In the genomic region with DNA sequence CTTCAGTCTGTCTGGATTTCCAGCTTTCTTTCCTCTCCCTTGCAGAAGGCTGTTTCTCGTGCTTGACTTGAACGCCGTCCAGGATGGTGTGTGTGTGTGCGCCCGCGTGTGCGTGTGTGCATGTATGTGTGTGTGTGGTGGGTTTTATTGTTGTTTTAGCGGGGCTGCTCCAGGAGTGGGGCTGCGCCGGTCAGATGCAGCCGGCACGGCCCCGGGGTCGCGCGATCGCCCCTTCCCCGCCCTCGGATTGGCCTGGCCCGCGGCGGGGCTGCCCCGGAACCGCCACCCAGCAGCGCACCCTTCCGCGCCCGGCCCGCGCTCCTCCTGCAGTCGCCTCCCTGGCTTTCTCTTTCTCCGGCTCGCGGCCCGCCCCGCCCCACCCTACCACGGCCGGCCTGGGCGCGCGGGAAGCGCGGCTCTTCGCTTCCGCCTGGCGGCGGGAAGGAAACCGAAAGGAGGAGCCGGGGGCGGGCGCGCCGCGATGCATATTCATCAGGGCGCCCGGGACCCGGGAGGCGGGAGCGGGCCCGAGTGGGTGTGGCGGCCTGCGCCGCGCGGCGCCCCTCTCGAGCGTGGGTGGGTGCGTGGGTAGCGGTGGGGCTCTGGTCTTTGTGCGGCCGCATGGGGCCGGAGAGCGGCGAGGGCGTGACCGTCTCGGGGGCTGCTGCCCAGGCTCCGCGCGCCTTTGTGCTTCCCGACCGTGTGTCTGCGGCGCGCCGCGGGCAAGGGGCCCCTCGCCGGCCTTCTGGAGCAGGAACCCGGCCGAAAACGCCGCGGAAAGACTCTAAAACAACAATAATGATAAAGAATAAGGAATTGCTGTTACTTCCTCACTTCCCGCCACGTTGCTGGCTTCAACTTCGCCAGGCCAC, we compare ENCODE assay signal across 1 cellular context.
TF ChIP-seq lines count a peak whose summit lies in the region.

No MANE protein-coding gene starts in this region.

TF ChIP-seq in HepG2, 621 proteins besides CTCF, POLR2A, EP300 and RAD21 (continued from another document and continues in another):
- TF ChIP-seq, protein P1, sequence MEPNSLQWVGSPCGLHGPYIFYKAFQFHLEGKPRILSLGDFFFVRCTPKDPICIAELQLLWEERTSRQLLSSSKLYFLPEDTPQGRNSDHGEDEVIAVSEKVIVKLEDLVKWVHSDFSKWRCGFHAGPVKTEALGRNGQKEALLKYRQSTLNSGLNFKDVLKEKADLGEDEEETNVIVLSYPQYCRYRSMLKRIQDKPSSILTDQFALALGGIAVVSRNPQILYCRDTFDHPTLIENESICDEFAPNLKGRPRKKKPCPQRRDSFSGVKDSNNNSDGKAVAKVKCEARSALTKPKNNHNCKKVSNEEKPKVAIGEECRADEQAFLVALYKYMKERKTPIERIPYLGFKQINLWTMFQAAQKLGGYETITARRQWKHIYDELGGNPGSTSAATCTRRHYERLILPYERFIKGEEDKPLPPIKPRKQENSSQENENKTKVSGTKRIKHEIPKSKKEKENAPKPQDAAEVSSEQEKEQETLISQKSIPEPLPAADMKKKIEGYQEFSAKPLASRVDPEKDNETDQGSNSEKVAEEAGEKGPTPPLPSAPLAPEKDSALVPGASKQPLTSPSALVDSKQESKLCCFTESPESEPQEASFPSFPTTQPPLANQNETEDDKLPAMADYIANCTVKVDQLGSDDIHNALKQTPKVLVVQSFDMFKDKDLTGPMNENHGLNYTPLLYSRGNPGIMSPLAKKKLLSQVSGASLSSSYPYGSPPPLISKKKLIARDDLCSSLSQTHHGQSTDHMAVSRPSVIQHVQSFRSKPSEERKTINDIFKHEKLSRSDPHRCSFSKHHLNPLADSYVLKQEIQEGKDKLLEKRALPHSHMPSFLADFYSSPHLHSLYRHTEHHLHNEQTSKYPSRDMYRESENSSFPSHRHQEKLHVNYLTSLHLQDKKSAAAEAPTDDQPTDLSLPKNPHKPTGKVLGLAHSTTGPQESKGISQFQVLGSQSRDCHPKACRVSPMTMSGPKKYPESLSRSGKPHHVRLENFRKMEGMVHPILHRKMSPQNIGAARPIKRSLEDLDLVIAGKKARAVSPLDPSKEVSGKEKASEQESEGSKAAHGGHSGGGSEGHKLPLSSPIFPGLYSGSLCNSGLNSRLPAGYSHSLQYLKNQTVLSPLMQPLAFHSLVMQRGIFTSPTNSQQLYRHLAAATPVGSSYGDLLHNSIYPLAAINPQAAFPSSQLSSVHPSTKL (CRISPR knock-in tag; IDR thresholded peaks at IDR 0.05), result peak; percentile 33; the same call in 1 of the 2 replicates
- 0 out of 2 replicates have a peak, but pooled peaks have one; percentile 77 for TF ChIP-seq FLYWCH1 (CRISPR knock-in tag; IDR thresholded peaks at IDR 0.05)
- TF ChIP-seq, protein P2, sequence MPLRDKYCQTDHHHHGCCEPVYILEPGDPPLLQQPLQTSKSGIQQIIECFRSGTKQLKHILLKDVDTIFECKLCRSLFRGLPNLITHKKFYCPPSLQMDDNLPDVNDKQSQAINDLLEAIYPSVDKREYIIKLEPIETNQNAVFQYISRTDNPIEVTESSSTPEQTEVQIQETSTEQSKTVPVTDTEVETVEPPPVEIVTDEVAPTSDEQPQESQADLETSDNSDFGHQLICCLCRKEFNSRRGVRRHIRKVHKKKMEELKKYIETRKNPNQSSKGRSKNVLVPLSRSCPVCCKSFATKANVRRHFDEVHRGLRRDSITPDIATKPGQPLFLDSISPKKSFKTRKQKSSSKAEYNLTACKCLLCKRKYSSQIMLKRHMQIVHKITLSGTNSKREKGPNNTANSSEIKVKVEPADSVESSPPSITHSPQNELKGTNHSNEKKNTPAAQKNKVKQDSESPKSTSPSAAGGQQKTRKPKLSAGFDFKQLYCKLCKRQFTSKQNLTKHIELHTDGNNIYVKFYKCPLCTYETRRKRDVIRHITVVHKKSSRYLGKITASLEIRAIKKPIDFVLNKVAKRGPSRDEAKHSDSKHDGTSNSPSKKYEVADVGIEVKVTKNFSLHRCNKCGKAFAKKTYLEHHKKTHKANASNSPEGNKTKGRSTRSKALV (CRISPR knock-in tag; IDR thresholded peaks at IDR 0.05), result 0 out of 2 replicates have a peak, but pooled peaks have one; percentile 21
- TF ChIP-seq RXRB (CRISPR knock-in tag; IDR thresholded peaks at IDR 0.05; ENCODE audit: borderline replicate concordance), result 0 out of 2 replicates have a peak, but pooled peaks have one; percentile 10
- TF ChIP-seq YY1 (IDR thresholded peaks at IDR 0.05; ENCODE audit: insufficient read depth, insufficient replicate concordance, low read depth, low read length), result peak; percentile 59
- peak; percentile 52; the same call in 1 of the 2 replicates for TF ChIP-seq MAF1 (CRISPR knock-in tag; IDR thresholded peaks at IDR 0.05; ENCODE audit: borderline replicate concordance)
- peak; percentile 50 for TF ChIP-seq ELF3 (CRISPR knock-in tag; IDR thresholded peaks at IDR 0.05)
- TF ChIP-seq, protein P3, sequence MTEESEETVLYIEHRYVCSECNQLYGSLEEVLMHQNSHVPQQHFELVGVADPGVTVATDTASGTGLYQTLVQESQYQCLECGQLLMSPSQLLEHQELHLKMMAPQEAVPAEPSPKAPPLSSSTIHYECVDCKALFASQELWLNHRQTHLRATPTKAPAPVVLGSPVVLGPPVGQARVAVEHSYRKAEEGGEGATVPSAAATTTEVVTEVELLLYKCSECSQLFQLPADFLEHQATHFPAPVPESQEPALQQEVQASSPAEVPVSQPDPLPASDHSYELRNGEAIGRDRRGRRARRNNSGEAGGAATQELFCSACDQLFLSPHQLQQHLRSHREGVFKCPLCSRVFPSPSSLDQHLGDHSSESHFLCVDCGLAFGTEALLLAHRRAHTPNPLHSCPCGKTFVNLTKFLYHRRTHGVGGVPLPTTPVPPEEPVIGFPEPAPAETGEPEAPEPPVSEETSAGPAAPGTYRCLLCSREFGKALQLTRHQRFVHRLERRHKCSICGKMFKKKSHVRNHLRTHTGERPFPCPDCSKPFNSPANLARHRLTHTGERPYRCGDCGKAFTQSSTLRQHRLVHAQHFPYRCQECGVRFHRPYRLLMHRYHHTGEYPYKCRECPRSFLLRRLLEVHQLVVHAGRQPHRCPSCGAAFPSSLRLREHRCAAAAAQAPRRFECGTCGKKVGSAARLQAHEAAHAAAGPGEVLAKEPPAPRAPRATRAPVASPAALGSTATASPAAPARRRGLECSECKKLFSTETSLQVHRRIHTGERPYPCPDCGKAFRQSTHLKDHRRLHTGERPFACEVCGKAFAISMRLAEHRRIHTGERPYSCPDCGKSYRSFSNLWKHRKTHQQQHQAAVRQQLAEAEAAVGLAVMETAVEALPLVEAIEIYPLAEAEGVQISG (CRISPR knock-in tag; IDR thresholded peaks at IDR 0.05), result peak; percentile 67
- TF ChIP-seq SP4 (CRISPR knock-in tag; IDR thresholded peaks at IDR 0.05), result peak; percentile 91
- TF ChIP-seq FOXO1 (CRISPR knock-in tag; IDR thresholded peaks at IDR 0.05), result no peak
- peak; percentile 71 for TF ChIP-seq HNRNPLL (IDR thresholded peaks at IDR 0.05; ENCODE audit: low read depth, low read length, poor library complexity, severe bottlenecking)
- TF ChIP-seq, protein P4, sequence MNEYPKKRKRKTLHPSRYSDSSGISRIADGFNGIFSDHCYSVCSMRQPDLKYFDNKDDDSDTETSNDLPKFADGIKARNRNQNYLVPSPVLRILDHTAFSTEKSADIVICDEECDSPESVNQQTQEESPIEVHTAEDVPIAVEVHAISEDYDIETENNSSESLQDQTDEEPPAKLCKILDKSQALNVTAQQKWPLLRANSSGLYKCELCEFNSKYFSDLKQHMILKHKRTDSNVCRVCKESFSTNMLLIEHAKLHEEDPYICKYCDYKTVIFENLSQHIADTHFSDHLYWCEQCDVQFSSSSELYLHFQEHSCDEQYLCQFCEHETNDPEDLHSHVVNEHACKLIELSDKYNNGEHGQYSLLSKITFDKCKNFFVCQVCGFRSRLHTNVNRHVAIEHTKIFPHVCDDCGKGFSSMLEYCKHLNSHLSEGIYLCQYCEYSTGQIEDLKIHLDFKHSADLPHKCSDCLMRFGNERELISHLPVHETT (CRISPR knock-in tag; conservative IDR thresholded peaks at IDR 0.05), result 0 out of 2 replicates have a peak, but pooled peaks have one; percentile 43
- no peak for TF ChIP-seq TCF12 (IDR thresholded peaks at IDR 0.05)
- 0 out of 2 replicates have a peak, but pooled peaks have one; percentile 35 for TF ChIP-seq TCF12 (CRISPR knock-in tag; IDR thresholded peaks at IDR 0.05)
- TF ChIP-seq, protein P5, sequence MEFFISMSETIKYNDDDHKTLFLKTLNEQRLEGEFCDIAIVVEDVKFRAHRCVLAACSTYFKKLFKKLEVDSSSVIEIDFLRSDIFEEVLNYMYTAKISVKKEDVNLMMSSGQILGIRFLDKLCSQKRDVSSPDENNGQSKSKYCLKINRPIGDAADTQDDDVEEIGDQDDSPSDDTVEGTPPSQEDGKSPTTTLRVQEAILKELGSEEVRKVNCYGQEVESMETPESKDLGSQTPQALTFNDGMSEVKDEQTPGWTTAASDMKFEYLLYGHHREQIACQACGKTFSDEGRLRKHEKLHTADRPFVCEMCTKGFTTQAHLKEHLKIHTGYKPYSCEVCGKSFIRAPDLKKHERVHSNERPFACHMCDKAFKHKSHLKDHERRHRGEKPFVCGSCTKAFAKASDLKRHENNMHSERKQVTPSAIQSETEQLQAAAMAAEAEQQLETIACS (CRISPR knock-in tag; IDR thresholded peaks at IDR 0.05), result peak; percentile 61; the same call in 1 of the 2 replicates
- 0 out of 2 replicates have a peak, but pooled peaks have one; percentile 8 for TF ChIP-seq HNRNPUL1 (IDR thresholded peaks at IDR 0.05; ENCODE audit: low read depth, low read length)
- peak; percentile 52 for TF ChIP-seq GABPA (IDR thresholded peaks at IDR 0.05; ENCODE audit: low read depth, low read length)
- no peak; the same call in 1 of the 2 replicates for TF ChIP-seq GABPA (CRISPR knock-in tag; IDR thresholded peaks at IDR 0.05; ENCODE audit: low read depth)
- TF ChIP-seq ZBTB42 (CRISPR knock-in tag; IDR thresholded peaks at IDR 0.05), result 0 out of 2 replicates have a peak, but pooled peaks have one; percentile 52
- TF ChIP-seq CHCHD3 (CRISPR knock-in tag; IDR thresholded peaks at IDR 0.05), result peak; percentile 50; the same call in 1 of the 2 replicates
- 0 out of 2 replicates have a peak, but pooled peaks have one; percentile 38 for TF ChIP-seq ZNF776 (CRISPR knock-in tag; IDR thresholded peaks at IDR 0.05)
- TF ChIP-seq ZNF124 (CRISPR knock-in tag; IDR thresholded peaks at IDR 0.05), result no peak
- TF ChIP-seq JUN (CRISPR knock-in tag; IDR thresholded peaks at IDR 0.05), result no peak
- TF ChIP-seq, protein P6, sequence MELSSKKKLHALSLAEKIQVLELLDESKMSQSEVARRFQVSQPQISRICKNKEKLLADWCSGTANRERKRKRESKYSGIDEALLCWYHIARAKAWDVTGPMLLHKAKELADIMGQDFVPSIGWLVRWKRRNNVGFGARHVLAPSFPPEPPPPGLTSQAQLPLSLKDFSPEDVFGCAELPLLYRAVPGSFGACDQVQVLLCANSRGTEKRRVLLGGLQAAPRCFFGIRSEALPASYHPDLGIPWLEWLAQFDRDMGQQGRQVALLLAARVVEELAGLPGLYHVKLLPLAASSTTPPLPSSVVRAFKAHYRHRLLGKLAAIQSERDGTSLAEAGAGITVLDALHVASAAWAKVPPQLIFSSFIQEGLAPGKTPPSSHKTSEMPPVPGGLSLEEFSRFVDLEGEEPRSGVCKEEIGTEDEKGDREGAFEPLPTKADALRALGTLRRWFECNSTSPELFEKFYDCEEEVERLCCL (CRISPR knock-in tag; IDR thresholded peaks at IDR 0.05; ENCODE audit: borderline replicate concordance), result no peak
- peak; percentile 43 for TF ChIP-seq NR2C2 (CRISPR knock-in tag; IDR thresholded peaks at IDR 0.05; ENCODE audit: borderline replicate concordance)
- peak; percentile 39; the same call in 1 of the 2 replicates for TF ChIP-seq NFYB (CRISPR knock-in tag; IDR thresholded peaks at IDR 0.05)
- TF ChIP-seq, protein P7, sequence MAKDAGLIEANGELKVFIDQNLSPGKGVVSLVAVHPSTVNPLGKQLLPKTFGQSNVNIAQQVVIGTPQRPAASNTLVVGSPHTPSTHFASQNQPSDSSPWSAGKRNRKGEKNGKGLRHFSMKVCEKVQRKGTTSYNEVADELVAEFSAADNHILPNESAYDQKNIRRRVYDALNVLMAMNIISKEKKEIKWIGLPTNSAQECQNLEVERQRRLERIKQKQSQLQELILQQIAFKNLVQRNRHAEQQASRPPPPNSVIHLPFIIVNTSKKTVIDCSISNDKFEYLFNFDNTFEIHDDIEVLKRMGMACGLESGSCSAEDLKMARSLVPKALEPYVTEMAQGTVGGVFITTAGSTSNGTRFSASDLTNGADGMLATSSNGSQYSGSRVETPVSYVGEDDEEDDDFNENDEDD (CRISPR knock-in tag; IDR thresholded peaks at IDR 0.05; ENCODE audit: borderline replicate concordance), result peak; percentile 90
- no peak for TF ChIP-seq ATF7 (IDR thresholded peaks at IDR 0.05)
- TF ChIP-seq ATF7 (CRISPR knock-in tag; IDR thresholded peaks at IDR 0.05), result peak; percentile 20; the same call in 1 of the 2 replicates
- TF ChIP-seq ETV6 (CRISPR knock-in tag; conservative IDR thresholded peaks at IDR 0.05), result 0 out of 2 replicates have a peak, but pooled peaks have one; percentile 41
- TF ChIP-seq PHF5A (CRISPR knock-in tag; IDR thresholded peaks at IDR 0.05; ENCODE audit: low read depth, unreplicated experiment), result no peak
- TF ChIP-seq ZNF557 (CRISPR knock-in tag; IDR thresholded peaks at IDR 0.05), result no peak
- TF ChIP-seq ZNF543 (CRISPR knock-in tag; IDR thresholded peaks at IDR 0.05), result 0 out of 2 replicates have a peak, but pooled peaks have one; percentile 80
- TF ChIP-seq ZSCAN21 (CRISPR knock-in tag; IDR thresholded peaks at IDR 0.05; ENCODE audit: borderline replicate concordance), result no peak; the same call in 1 of the 2 replicates
- TF ChIP-seq, protein P8, sequence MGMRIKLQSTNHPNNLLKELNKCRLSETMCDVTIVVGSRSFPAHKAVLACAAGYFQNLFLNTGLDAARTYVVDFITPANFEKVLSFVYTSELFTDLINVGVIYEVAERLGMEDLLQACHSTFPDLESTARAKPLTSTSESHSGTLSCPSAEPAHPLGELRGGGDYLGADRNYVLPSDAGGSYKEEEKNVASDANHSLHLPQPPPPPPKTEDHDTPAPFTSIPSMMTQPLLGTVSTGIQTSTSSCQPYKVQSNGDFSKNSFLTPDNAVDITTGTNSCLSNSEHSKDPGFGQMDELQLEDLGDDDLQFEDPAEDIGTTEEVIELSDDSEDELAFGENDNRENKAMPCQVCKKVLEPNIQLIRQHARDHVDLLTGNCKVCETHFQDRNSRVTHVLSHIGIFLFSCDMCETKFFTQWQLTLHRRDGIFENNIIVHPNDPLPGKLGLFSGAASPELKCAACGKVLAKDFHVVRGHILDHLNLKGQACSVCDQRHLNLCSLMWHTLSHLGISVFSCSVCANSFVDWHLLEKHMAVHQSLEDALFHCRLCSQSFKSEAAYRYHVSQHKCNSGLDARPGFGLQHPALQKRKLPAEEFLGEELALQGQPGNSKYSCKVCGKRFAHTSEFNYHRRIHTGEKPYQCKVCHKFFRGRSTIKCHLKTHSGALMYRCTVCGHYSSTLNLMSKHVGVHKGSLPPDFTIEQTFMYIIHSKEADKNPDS (CRISPR knock-in tag; IDR thresholded peaks at IDR 0.05), result peak; percentile 53; the same call in 1 of the 2 replicates
- peak; percentile 18; the same call in 1 of the 2 replicates for TF ChIP-seq ISL2 (CRISPR knock-in tag; IDR thresholded peaks at IDR 0.05)
- peak; percentile 46 for TF ChIP-seq IRF2 (CRISPR knock-in tag; IDR thresholded peaks at IDR 0.05)
- TF ChIP-seq, protein P9, sequence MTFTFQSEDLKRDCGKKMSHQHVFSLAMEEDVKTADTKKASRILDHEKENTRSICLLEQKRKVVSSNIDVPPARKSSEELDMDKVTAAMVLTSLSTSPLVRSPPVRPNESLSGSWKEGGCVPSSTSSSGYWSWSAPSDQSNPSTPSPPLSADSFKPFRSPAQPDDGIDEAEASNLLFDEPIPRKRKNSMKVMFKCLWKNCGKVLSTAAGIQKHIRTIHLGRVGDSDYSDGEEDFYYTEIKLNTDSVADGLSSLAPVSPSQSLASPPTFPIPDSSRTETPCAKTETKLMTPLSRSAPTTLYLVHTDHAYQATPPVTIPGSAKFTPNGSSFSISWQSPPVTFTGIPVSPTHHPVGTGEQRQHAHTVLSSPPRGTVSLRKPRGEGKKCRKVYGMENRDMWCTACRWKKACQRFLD (CRISPR knock-in tag; IDR thresholded peaks at IDR 0.05; ENCODE audit: borderline replicate concordance), result peak; percentile 73; the same call in 1 of the 2 replicates
- no peak for TF ChIP-seq ZNF296 (CRISPR knock-in tag; conservative IDR thresholded peaks at IDR 0.05)
